In the genomic region with DNA sequence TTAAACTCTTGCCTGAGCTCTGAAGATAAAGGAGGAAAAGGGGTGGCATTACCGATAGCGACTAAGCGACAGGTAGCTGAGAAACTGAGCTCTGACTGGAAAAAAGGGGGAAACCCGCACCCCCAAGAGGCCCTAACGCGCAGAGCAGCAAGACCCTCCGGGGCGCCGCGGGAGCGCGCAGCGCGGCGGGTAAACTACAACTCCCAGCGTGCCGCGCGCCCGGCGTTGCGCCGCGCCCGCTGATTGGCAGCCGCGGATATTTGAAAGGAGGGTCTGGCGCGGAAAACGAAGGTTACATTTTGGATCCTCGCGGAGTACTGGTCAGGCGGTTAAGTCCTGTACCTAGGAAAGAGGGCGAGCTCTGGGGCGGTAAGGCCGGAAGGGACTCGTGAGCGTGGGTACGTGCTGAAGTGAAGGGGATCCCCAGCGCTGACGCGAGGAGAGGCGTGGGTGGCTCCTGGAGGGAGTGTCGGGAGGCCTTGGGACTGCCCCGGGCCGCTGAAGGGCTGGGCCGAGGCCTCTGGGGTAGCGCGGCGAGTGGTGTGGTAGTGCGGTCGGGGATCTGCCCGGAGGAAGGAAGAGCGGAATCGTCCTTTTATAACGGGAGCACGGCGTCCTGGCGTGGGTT, we compare ENCODE assay signal across 1 cellular context.
TF ChIP-seq lines count a peak whose summit lies in the region.

A gene (plus strand): TSS at position 291 of the 628 bp plus-strand sequence. CDS start 468 bp downstream, outside the sequence.

TF ChIP-seq in K562, 482 proteins besides CTCF, POLR2A, EP300 and RAD21 (continued from another document and continues in another):
- TF ChIP-seq, protein P1, sequence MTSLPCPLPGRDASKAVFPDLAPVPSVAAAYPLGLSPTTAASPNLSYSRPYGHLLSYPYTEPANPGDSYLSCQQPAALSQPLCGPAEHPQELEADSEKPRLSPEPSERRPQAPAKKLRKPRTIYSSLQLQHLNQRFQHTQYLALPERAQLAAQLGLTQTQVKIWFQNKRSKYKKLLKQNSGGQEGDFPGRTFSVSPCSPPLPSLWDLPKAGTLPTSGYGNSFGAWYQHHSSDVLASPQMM (CRISPR knock-in tag; IDR thresholded peaks at IDR 0.05), result no peak
- TF ChIP-seq PCBP2 (IDR thresholded peaks at IDR 0.05; ENCODE audit: low read depth, low read length, poor library complexity, severe bottlenecking) (no peak), HDAC8 (tag; IDR thresholded peaks at IDR 0.05) (no peak), HOXB6 (CRISPR knock-in tag; IDR thresholded peaks at IDR 0.05; ENCODE audit: borderline replicate concordance) (no peak), ZNF695 (CRISPR knock-in tag; IDR thresholded peaks at IDR 0.05) (no peak), NELFE (IDR thresholded peaks at IDR 0.05; ENCODE audit: insufficient read depth, insufficient read length) (no peak), TBP (optimal IDR thresholded peaks at IDR 0.05; ENCODE audit: low read depth, low read length) (peak; percentile 34), HIVEP1 (CRISPR knock-in tag; IDR thresholded peaks at IDR 0.05) (peak; percentile 94), ZNF57 (CRISPR knock-in tag; IDR thresholded peaks at IDR 0.05) (no peak), ZNF184 (CRISPR knock-in tag; IDR thresholded peaks at IDR 0.05) (no peak), HEY1 (CRISPR knock-in tag; IDR thresholded peaks at IDR 0.05; ENCODE audit: borderline replicate concordance) (no peak), MAFG (tag; conservative IDR thresholded peaks at IDR 0.05) (no peak), ZNF644 (tag; IDR thresholded peaks at IDR 0.05; ENCODE audit: low read depth) (0 out of 2 replicates have a peak, but pooled peaks have one; percentile 66), DDX20 (tag; IDR thresholded peaks at IDR 0.05; ENCODE audit: low read depth) (no peak), MYC (IDR thresholded peaks at IDR 0.05; ENCODE audit: low read depth, low read length) (peak; percentile 76), MYC (CRISPR knock-in tag; IDR thresholded peaks at IDR 0.05; ENCODE audit: borderline replicate concordance, low read depth) (no peak), ZNF76 (CRISPR knock-in tag; IDR thresholded peaks at IDR 0.05; ENCODE audit: borderline replicate concordance) (no peak), ZKSCAN1 (IDR thresholded peaks at IDR 0.05; ENCODE audit: low read depth, low read length) (no peak), MTF1 (CRISPR knock-in tag; IDR thresholded peaks at IDR 0.05; ENCODE audit: borderline replicate concordance) (no peak), ARHGAP35 (IDR thresholded peaks at IDR 0.05; ENCODE audit: partially characterized antibody) (no peak), TSC22D4 (tag; IDR thresholded peaks at IDR 0.05) (no peak), SREBF2 (CRISPR knock-in tag; IDR thresholded peaks at IDR 0.05) (no peak), CXXC5 (CRISPR knock-in tag; IDR thresholded peaks at IDR 0.05) (peak; percentile 97), KLF6 (CRISPR knock-in tag; IDR thresholded peaks at IDR 0.05; ENCODE audit: borderline replicate concordance) (no peak), CEBPB (tag; IDR thresholded peaks at IDR 0.05) (no peak), NR2F6 (CRISPR knock-in tag; IDR thresholded peaks at IDR 0.05) (no peak), BACH1 (tag; IDR thresholded peaks at IDR 0.05) (no peak), PTTG1 (tag; IDR thresholded peaks at IDR 0.05; ENCODE audit: low read depth) (no peak), PRPF4 (IDR thresholded peaks at IDR 0.05; ENCODE audit: insufficient read depth, low read depth, low read length, poor library complexity, severe bottlenecking) (no peak), ZBTB7A (IDR thresholded peaks at IDR 0.05; ENCODE audit: borderline replicate concordance, control insufficient read depth, low read depth, low read length) (peak; percentile 99), MYBL2 (IDR thresholded peaks at IDR 0.05; ENCODE audit: low read depth) (peak; percentile 96), MYBL2 (CRISPR knock-in tag; IDR thresholded peaks at IDR 0.05; ENCODE audit: borderline replicate concordance) (no peak; the same call in 1 of the 2 replicates), ZNF436 (CRISPR knock-in tag; IDR thresholded peaks at IDR 0.05) (no peak), MEF2A (IDR thresholded peaks at IDR 0.05; ENCODE audit: control insufficient read depth, low read depth, low read length) (no peak)
- TF ChIP-seq, protein P2, sequence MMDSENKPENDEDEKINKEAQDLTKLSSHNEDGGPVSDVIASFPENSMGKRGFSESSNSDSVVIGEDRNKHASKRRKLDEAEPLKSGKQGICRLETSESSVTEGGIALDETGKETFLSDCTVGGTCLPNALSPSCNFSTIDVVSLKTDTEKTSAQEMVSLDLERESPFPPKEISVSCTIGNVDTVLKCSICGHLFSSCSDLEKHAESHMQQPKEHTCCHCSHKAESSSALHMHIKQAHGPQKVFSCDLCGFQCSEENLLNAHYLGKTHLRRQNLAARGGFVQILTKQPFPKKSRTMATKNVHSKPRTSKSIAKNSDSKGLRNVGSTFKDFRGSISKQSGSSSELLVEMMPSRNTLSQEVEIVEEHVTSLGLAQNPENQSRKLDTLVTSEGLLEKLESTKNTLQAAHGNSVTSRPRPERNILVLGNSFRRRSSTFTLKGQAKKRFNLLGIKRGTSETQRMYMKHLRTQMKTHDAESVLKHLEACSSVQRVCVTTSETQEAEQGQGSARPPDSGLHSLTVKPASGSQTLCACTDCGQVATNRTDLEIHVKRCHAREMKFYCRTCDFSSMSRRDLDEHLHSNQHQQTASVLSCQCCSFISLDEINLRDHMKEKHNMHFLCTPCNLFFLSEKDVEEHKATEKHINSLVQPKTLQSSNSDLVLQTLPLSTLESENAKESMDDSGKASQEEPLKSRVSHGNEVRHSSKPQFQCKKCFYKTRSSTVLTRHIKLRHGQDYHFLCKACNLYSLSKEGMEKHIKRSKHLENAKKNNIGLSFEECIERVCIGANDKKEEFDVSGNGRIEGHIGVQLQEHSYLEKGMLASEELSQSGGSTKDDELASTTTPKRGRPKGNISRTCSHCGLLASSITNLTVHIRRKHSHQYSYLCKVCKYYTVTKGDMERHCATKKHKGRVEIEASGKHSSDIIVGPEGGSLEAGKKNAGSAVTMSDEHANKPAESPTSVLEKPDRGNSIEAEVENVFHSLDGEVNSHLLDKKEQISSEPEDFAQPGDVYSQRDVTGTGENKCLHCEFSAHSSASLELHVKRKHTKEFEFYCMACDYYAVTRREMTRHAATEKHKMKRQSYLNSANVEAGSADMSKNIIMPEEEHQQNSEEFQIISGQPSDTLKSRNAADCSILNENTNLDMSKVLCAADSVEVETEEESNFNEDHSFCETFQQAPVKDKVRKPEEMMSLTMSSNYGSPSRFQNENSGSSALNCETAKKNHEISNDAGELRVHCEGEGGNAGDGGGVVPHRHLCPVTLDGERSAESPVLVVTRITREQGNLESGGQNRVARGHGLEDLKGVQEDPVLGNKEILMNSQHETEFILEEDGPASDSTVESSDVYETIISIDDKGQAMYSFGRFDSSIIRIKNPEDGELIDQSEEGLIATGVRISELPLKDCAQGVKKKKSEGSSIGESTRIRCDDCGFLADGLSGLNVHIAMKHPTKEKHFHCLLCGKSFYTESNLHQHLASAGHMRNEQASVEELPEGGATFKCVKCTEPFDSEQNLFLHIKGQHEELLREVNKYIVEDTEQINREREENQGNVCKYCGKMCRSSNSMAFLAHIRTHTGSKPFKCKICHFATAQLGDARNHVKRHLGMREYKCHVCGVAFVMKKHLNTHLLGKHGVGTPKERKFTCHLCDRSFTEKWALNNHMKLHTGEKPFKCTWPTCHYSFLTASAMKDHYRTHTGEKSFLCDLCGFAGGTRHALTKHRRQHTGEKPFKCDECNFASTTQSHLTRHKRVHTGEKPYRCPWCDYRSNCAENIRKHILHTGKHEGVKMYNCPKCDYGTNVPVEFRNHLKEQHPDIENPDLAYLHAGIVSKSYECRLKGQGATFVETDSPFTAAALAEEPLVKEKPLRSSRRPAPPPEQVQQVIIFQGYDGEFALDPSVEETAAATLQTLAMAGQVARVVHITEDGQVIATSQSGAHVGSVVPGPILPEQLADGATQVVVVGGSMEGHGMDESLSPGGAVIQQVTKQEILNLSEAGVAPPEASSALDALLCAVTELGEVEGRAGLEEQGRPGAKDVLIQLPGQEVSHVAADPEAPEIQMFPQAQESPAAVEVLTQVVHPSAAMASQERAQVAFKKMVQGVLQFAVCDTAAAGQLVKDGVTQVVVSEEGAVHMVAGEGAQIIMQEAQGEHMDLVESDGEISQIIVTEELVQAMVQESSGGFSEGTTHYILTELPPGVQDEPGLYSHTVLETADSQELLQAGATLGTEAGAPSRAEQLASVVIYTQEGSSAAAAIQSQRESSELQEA (IDR thresholded peaks at IDR 0.05; ENCODE audit: low read depth), result no peak
- TF ChIP-seq, protein P3, sequence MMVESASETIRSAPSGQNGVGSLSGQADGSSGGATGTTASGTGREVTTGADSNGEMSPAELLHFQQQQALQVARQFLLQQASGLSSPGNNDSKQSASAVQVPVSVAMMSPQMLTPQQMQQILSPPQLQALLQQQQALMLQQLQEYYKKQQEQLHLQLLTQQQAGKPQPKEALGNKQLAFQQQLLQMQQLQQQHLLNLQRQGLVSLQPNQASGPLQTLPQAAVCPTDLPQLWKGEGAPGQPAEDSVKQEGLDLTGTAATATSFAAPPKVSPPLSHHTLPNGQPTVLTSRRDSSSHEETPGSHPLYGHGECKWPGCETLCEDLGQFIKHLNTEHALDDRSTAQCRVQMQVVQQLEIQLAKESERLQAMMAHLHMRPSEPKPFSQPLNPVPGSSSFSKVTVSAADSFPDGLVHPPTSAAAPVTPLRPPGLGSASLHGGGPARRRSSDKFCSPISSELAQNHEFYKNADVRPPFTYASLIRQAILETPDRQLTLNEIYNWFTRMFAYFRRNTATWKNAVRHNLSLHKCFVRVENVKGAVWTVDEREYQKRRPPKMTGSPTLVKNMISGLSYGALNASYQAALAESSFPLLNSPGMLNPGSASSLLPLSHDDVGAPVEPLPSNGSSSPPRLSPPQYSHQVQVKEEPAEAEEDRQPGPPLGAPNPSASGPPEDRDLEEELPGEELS (CRISPR knock-in tag; IDR thresholded peaks at IDR 0.05; ENCODE audit: borderline replicate concordance), result no peak
- TF ChIP-seq, protein P4, sequence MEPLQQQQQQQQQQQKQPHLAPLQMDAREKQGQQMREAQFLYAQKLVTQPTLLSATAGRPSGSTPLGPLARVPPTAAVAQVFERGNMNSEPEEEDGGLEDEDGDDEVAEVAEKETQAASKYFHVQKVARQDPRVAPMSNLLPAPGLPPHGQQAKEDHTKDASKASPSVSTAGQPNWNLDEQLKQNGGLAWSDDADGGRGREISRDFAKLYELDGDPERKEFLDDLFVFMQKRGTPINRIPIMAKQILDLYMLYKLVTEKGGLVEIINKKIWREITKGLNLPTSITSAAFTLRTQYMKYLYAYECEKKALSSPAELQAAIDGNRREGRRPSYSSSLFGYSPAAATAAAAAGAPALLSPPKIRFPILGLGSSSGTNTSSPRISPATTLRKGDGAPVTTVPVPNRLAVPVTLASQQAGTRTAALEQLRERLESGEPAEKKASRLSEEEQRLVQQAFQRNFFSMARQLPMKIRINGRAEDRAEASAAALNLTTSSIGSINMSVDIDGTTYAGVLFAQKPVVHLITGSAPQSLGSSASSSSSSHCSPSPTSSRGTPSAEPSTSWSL (CRISPR knock-in tag; IDR thresholded peaks at IDR 0.05; ENCODE audit: borderline replicate concordance), result no peak
- TF ChIP-seq, protein P5, sequence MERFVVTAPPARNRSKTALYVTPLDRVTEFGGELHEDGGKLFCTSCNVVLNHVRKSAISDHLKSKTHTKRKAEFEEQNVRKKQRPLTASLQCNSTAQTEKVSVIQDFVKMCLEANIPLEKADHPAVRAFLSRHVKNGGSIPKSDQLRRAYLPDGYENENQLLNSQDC (CRISPR knock-in tag; IDR thresholded peaks at IDR 0.05), result no peak
- TF ChIP-seq, protein P6, sequence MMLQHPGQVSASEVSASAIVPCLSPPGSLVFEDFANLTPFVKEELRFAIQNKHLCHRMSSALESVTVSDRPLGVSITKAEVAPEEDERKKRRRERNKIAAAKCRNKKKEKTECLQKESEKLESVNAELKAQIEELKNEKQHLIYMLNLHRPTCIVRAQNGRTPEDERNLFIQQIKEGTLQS (IDR thresholded peaks at IDR 0.05), result 0 out of 2 replicates have a peak, but pooled peaks have one; percentile 12
- TF ChIP-seq, protein P6 (CRISPR knock-in tag; conservative IDR thresholded peaks at IDR 0.05), result 0 out of 2 replicates have a peak, but pooled peaks have one; percentile 44
- TF ChIP-seq, protein P7, sequence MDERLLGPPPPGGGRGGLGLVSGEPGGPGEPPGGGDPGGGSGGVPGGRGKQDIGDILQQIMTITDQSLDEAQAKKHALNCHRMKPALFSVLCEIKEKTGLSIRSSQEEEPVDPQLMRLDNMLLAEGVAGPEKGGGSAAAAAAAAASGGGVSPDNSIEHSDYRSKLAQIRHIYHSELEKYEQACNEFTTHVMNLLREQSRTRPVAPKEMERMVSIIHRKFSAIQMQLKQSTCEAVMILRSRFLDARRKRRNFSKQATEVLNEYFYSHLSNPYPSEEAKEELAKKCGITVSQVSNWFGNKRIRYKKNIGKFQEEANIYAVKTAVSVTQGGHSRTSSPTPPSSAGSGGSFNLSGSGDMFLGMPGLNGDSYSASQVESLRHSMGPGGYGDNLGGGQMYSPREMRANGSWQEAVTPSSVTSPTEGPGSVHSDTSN (CRISPR knock-in tag; IDR thresholded peaks at IDR 0.05; ENCODE audit: low read depth), result peak; percentile 57; the same call in 1 of the 2 replicates
- TF ChIP-seq, protein P7 (tag; conservative IDR thresholded peaks at IDR 0.05; ENCODE audit: low read depth), result peak; percentile 57
- TF ChIP-seq, protein P8, sequence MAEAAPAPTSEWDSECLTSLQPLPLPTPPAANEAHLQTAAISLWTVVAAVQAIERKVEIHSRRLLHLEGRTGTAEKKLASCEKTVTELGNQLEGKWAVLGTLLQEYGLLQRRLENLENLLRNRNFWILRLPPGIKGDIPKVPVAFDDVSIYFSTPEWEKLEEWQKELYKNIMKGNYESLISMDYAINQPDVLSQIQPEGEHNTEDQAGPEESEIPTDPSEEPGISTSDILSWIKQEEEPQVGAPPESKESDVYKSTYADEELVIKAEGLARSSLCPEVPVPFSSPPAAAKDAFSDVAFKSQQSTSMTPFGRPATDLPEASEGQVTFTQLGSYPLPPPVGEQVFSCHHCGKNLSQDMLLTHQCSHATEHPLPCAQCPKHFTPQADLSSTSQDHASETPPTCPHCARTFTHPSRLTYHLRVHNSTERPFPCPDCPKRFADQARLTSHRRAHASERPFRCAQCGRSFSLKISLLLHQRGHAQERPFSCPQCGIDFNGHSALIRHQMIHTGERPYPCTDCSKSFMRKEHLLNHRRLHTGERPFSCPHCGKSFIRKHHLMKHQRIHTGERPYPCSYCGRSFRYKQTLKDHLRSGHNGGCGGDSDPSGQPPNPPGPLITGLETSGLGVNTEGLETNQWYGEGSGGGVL (CRISPR knock-in tag; IDR thresholded peaks at IDR 0.05), result no peak
